Comparison of ENCODE assay signal across 8 cellular contexts in genomic region chr13:75365724-75366173, GRCh38.
A peak's percentile ranks its signal among the peaks of the same experiment; 100 is the strongest.
DNase-seq lines count a peak whose midpoint lies in the region; ATAC-seq and TF ChIP-seq lines count a peak whose summit lies in the region.

No MANE protein-coding gene starts in this region.

- H3K27me3 Mint-ChIP-seq in activated naive CD4-positive, alpha-beta T cell treated with anti-CD3 and anti-CD28 coated beads for 36 hours (ENCODE audit: low read depth), result peaks cover 4% of the 10 kb centered on the region
- H3K27me3 Mint-ChIP-seq in effector memory CD8-positive, alpha-beta T cell, result peaks cover 0 to 13% of the 10 kb centered on the region in 2 donors
- no peaks in the 10 kb centered on the region for H3K27me3 Mint-ChIP-seq in stimulated activated naive CD8-positive, alpha-beta T cell treated with anti-CD3 and anti-CD28 coated beads, Interleukin-15, Interleukin-2, amounts not matched to agents 100 ng/mL and 50 ng/mL, for 24 hours
- no peaks in the 10 kb centered on the region for H3K27me3 Mint-ChIP-seq in endothelial cell (ENCODE audit: unreplicated experiment)

- H3K9me3 Mint-ChIP-seq in activated naive CD4-positive, alpha-beta T cell treated with anti-CD3 and anti-CD28 coated beads for 36 hours, result no peaks in the 10 kb centered on the region
- H3K9me3 Mint-ChIP-seq in effector memory CD8-positive, alpha-beta T cell, result no peaks in the 10 kb centered on the region
- no peaks in the 10 kb centered on the region for H3K9me3 Mint-ChIP-seq in stimulated activated naive CD8-positive, alpha-beta T cell treated with anti-CD3 and anti-CD28 coated beads, Interleukin-15, Interleukin-2, amounts not matched to agents 100 ng/mL and 50 ng/mL, for 24 hours
- no peaks in the 10 kb centered on the region for H3K9me3 Mint-ChIP-seq in endothelial cell (ENCODE audit: unreplicated experiment)

- H3K4me1 Mint-ChIP-seq in activated naive CD4-positive, alpha-beta T cell treated with anti-CD3 and anti-CD28 coated beads for 36 hours (ENCODE audit: low read depth), result peaks cover 35% of the 10 kb centered on the region
- peaks cover 3 to 8% of the 10 kb centered on the region in 2 donors for H3K4me1 Mint-ChIP-seq in effector memory CD8-positive, alpha-beta T cell (ENCODE audit: low read depth in 2 of 2)
- peaks cover 64% of the 10 kb centered on the region for H3K4me1 Mint-ChIP-seq in stimulated activated naive CD8-positive, alpha-beta T cell treated with anti-CD3 and anti-CD28 coated beads, Interleukin-15, Interleukin-2, amounts not matched to agents 100 ng/mL and 50 ng/mL, for 24 hours (ENCODE audit: low read depth)
- peaks cover 31% of the 10 kb centered on the region for H3K4me1 Mint-ChIP-seq in endothelial cell (ENCODE audit: unreplicated experiment)

- H3K4me3 Mint-ChIP-seq in activated naive CD4-positive, alpha-beta T cell treated with anti-CD3 and anti-CD28 coated beads for 36 hours, result peak overlapping the region; percentile 4
- peak overlapping the region in 1 of 2 donors; percentile 54 for H3K4me3 Mint-ChIP-seq in effector memory CD8-positive, alpha-beta T cell
- H3K4me3 Mint-ChIP-seq in stimulated activated naive CD8-positive, alpha-beta T cell treated with anti-CD3 and anti-CD28 coated beads, Interleukin-15, Interleukin-2, amounts not matched to agents 100 ng/mL and 50 ng/mL, for 24 hours, result peak overlapping the region; percentile 69
- H3K4me3 Mint-ChIP-seq in endothelial cell (ENCODE audit: unreplicated experiment), result no peak overlapping the region

- H3K36me3 Mint-ChIP-seq in activated naive CD4-positive, alpha-beta T cell treated with anti-CD3 and anti-CD28 coated beads for 36 hours (ENCODE audit: low read depth), result no peaks in the 10 kb centered on the region
- no peaks in the 10 kb centered on the region for H3K36me3 Mint-ChIP-seq in effector memory CD8-positive, alpha-beta T cell (ENCODE audit: insufficient read depth)
- no peaks in the 10 kb centered on the region for H3K36me3 Mint-ChIP-seq in stimulated activated naive CD8-positive, alpha-beta T cell treated with anti-CD3 and anti-CD28 coated beads, Interleukin-15, Interleukin-2, amounts not matched to agents 100 ng/mL and 50 ng/mL, for 24 hours (ENCODE audit: low read depth)
- no peaks in the 10 kb centered on the region for H3K36me3 Mint-ChIP-seq in endothelial cell (ENCODE audit: low read depth, unreplicated experiment)

- DNase-seq in activated naive CD4-positive, alpha-beta T cell treated with anti-CD3 and anti-CD28 coated beads for 36 hours, result peak; percentile 40
- no peak for DNase-seq in activated naive CD4-positive, alpha-beta T cell (lab: John Stamatoyannopoulos, UW)
- DNase-seq in NOMO-1 treated with DMSO at 0.1 percent for 48 hours (lab: John Stamatoyannopoulos, UW; ENCODE audit: unreplicated experiment) (peak; percentile 80), endothelial cell (ENCODE audit: low spot score) (no peak), NCI-H1930 (lab: John Stamatoyannopoulos, UW) (no peak)
- no peak for DNase-seq in effector memory CD8-positive, alpha-beta T cell

- CTCF ChIA-PET in activated naive CD4-positive, alpha-beta T cell treated with anti-CD3 and anti-CD28 coated beads for 36 hours (lab: Charles Lee), result interaction anchor here (0.9 to 1.8 kb wide), 3 partner anchors 38 to 116 kb away, joined by 3 to 5 read pairs (median 5); partner anchors contain the start of gene TBC1D4

- peak; percentile 94 for ATAC-seq in HG02678 (IDR thresholded peaks at IDR 0.05; ENCODE audit: unreplicated experiment)
- ATAC-seq in effector memory CD8-positive, alpha-beta T cell (replicated peaks), result peak; percentile 91

- H3K27ac Mint-ChIP-seq in activated naive CD4-positive, alpha-beta T cell treated with anti-CD3 and anti-CD28 coated beads for 36 hours, result peak overlapping the region; percentile 77
- peak overlapping the region in 1 of 2 donors; percentile 12 for H3K27ac Mint-ChIP-seq in effector memory CD8-positive, alpha-beta T cell
- H3K27ac Mint-ChIP-seq in stimulated activated naive CD8-positive, alpha-beta T cell treated with anti-CD3 and anti-CD28 coated beads, Interleukin-15, Interleukin-2, amounts not matched to agents 100 ng/mL and 50 ng/mL, for 24 hours, result peak overlapping the region; percentile 91
- H3K27ac Mint-ChIP-seq in endothelial cell (ENCODE audit: unreplicated experiment), result no peak overlapping the region

- no peak for TF ChIP-seq CTCF in endothelial cell (IDR thresholded peaks at IDR 0.05; ENCODE audit: unreplicated experiment)

- intact Hi-C loops in activated naive CD4-positive, alpha-beta T cell treated with anti-CD3 and anti-CD28 coated beads for 36 hours (cut with micrococcal nuclease), result loop anchor here (1.0 to 5.0 kb wide), 2 partner anchors 39 to 397 kb away; no protein-coding TSS in a partner anchor

Comparison
In these comparisons a context has a peak if more than half of its experiments do, and no peak if none do; other contexts are left out.
1. DNase-seq: peak in activated naive CD4-positive, alpha-beta T cell treated with anti-CD3 and anti-CD28 coated beads for 36 hours (single experiment) and NOMO-1 treated with DMSO at 0.1 percent for 48 hours (single experiment); none in activated naive CD4-positive, alpha-beta T cell (0 of 4), effector memory CD8-positive, alpha-beta T cell (0 of 3), endothelial cell (single experiment) and NCI-H1930 (0 of 2).